In the genomic region with DNA sequence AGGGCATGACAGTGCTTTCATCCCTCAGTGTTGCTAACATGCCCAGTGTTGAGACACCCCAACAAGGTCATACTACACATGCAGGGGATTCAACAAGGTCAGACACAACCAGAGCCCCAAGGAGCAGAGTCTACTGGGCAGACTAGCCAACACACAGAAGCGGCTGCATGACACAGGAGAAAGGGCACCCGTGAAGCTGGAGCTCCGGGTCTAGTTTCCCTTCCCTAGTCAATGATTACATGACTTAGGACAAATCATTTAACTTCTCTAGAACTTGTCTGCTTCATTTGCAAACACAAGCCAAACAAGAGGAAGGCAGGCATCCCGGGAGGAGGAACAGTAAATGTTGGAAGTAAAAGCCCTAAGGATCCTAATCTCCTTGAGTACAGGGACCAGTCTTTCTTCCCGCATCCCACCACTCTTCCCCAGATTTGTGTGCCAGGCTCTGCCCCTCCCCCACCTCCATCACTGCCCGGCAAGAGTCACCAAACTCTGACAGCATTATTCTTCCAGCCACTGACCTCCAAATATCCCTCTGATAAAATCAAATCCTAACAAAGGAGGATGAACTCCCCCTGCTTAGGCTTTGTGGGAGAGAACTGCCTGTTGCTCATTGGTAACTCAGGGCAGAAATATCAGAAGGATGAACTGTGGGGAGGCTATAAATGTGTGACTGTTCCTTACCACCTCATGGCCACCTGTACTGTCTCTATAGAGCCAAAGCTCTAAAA, we compare ENCODE assay signal across 15 cellular contexts.
DNase-seq lines count a peak whose midpoint lies in the region; ATAC-seq and TF ChIP-seq lines count a peak whose summit lies in the region.
"Had no signal": no experiment of that assay in that cellular context is flagged by ENCODE, and none has a peak within 500 bp of the region (broad histone marks: within the 10 kb centered on the region; RNA-seq: fewer than 3 reads in every experiment).

No MANE protein-coding gene starts in this region.

- H3K27me3 ChIP-seq in AG04450 (ENCODE audit: control insufficient read depth, insufficient read depth, low read length) (no peaks in the 10 kb centered on the region), RWPE2 (ENCODE audit: insufficient read depth, poor library complexity, severe bottlenecking) (no peaks in the 10 kb centered on the region), hepatocyte (no peaks in the 10 kb centered on the region), psoas muscle (ENCODE audit: insufficient read depth in 3 of 3, low read length in 2 of 3) (peaks cover 0 to 4% (median 0%) of the 10 kb centered on the region in 3 donors), suprapubic skin (no peaks in the 10 kb centered on the region)
- H3K27me3 ChIP-seq: neural progenitor cell had no signal

- DNase-seq in AG04450 (ENCODE audit: low read depth, low spot score) (no peak), RWPE2 (ENCODE audit: low spot score) (no peak), hepatocyte (ENCODE audit: low spot score) (peak; percentile 46), psoas muscle (no peak), suprapubic skin (ENCODE audit: low spot score in 2 of 2) (no peak)
- DNase-seq in activated effector memory CD4-positive, alpha-beta T cell treated with anti-CD3 and anti-CD28 coated beads, Interleukin-2, amount 50 U/mL, for 16 hours, result no peak
- DNase-seq: activated CD4-positive, alpha-beta T cell treated with anti-CD3 and anti-CD28 coated beads for 48 hours; activated naive CD8-positive, alpha-beta T cell treated with anti-CD3 and anti-CD28 coated beads, Interleukin-2, amount 10 ng/mL, durations not matched to agents 7 days and 5 days; SHP77 treated with DMSO at 0.1 percent for 48 hours; stimulated activated naive B cell treated with anti-CD40 and anti-IgM and Interleukin-4, amounts not matched to agents 10 μg/mL and 1 μg/mL and 100 μg/mL, for 72 hours; T1000 had no signal

- H3K9me2 ChIP-seq in hepatocyte (replicated peaks; ENCODE audit: insufficient read depth), result no peaks in the 10 kb centered on the region

- ATAC-seq in RWPE2 (ENCODE audit: low read depth), result no peak
- ATAC-seq in psoas muscle, result peak in 3 of 4 donors; percentile 18 to 27 (median 19)
- ATAC-seq in HG02798 (IDR thresholded peaks at IDR 0.05; ENCODE audit: poor library complexity, unreplicated experiment), result no peak
- no peak for ATAC-seq in esophagus mucosa
- ATAC-seq: stimulated activated naive B cell treated with anti-CD40 and anti-IgM and Interleukin-4, amounts not matched to agents 10 μg/mL and 1 μg/mL and 100 μg/mL, for 72 hours had no signal

- intact Hi-C loops in psoas muscle (cut with DNase I), result no loop called here

- POLR2A ChIA-PET in AG04450 (lab: Yijun Ruan, JAX), result no interaction called here

- TF ChIP-seq EP300 in suprapubic skin (IDR thresholded peaks at IDR 0.05), result no peak

- H3K9me3 ChIP-seq in AG04450 (ENCODE audit: control insufficient read depth, insufficient read depth, low read length), result no peaks in the 10 kb centered on the region
- no peaks in the 10 kb centered on the region for H3K9me3 ChIP-seq in RWPE2 (ENCODE audit: severe bottlenecking)
- no peaks in the 10 kb centered on the region for H3K9me3 ChIP-seq in hepatocyte (ENCODE audit: low read depth)
- no peaks in the 10 kb centered on the region for H3K9me3 ChIP-seq in psoas muscle
- no peaks in the 10 kb centered on the region for H3K9me3 ChIP-seq in suprapubic skin

- H3K27ac ChIP-seq in AG04450 (ENCODE audit: low read depth, low read length) (peak overlapping the region; percentile 31), RWPE2 (ENCODE audit: poor library complexity, severe bottlenecking) (peak overlapping the region; percentile 51), hepatocyte (peak overlapping the region; percentile 30), psoas muscle (no peak overlapping the region), suprapubic skin (no peak overlapping the region)
- H3K27ac ChIP-seq: neural progenitor cell had no signal

- no peaks in the 10 kb centered on the region for H4K20me1 ChIP-seq in hepatocyte (ENCODE audit: insufficient read depth, poor library complexity, severe bottlenecking)

- no peak overlapping the region for H3K4me3 ChIP-seq in AG04450 (ENCODE audit: low read depth, low read length)
- H3K4me3 ChIP-seq in RWPE2 (ENCODE audit: severe bottlenecking), result no peak overlapping the region
- H3K4me3 ChIP-seq in hepatocyte, result no peak overlapping the region
- no peak overlapping the region for H3K4me3 ChIP-seq in psoas muscle
- H3K4me3 ChIP-seq in suprapubic skin, result no peak overlapping the region
- H3K4me3 ChIP-seq: neural progenitor cell, skin epidermis had no signal

- no peaks in the 10 kb centered on the region for H3K79me2 ChIP-seq in hepatocyte

- H2AFZ ChIP-seq in hepatocyte, result no peak overlapping the region
- H2AFZ ChIP-seq: neural progenitor cell had no signal

- H3K4me2 ChIP-seq in hepatocyte, result no peak overlapping the region
- H3K4me2 ChIP-seq: neural progenitor cell had no signal

- CTCF ChIA-PET in AG04450 (lab: Charles Lee), result interaction anchor here (1.0 to 1.1 kb wide), 2 partner anchors 8 to 110 kb away, joined by 3 to 4 read pairs; no protein-coding TSS in a partner anchor

- 51% methylated on average over 6 of the region's 6 CpGs for WGBS in hepatocyte (ENCODE audit: low lambda C conversion rate, missing lambda C conversion rate)
- WGBS in psoas muscle, 3 donors, result 56 to 74% (median 61%) methylated on average over 6 of the region's 6 CpGs
- 70% methylated on average over 6 of the region's 6 CpGs for WGBS in suprapubic skin

- H3K36me3 ChIP-seq in RWPE2 (ENCODE audit: low read depth) (no peaks in the 10 kb centered on the region), hepatocyte (replicated peaks; ENCODE audit: insufficient read depth, low read depth) (no peaks in the 10 kb centered on the region), psoas muscle (ENCODE audit: insufficient read depth in 1 of 2, low read depth in 1 of 2) (no peaks in the 10 kb centered on the region), suprapubic skin (no peaks in the 10 kb centered on the region)
- H3K36me3 ChIP-seq: neural progenitor cell had no signal

- no peak for TF ChIP-seq POLR2A in suprapubic skin (IDR thresholded peaks at IDR 0.05)

- TF ChIP-seq CTCF in AG04450 (IDR thresholded peaks at IDR 0.05; ENCODE audit: low read depth, low read length), result no peak
- no peak for TF ChIP-seq CTCF in RWPE2 (IDR thresholded peaks at IDR 0.05; ENCODE audit: poor library complexity, severe bottlenecking)
- no peak for TF ChIP-seq CTCF in hepatocyte (IDR thresholded peaks at IDR 0.05; ENCODE audit: poor library complexity)
- TF ChIP-seq CTCF in psoas muscle (IDR thresholded peaks at IDR 0.05), result no peak
- no peak for TF ChIP-seq CTCF in suprapubic skin (IDR thresholded peaks at IDR 0.05)

- peaks cover 40% of the 10 kb centered on the region for H3K4me1 ChIP-seq in RWPE2 (ENCODE audit: insufficient read depth, poor library complexity, severe bottlenecking)
- peaks cover 14% of the 10 kb centered on the region for H3K4me1 ChIP-seq in hepatocyte (ENCODE audit: insufficient read depth)
- H3K4me1 ChIP-seq in psoas muscle, result peaks cover 45% of the 10 kb centered on the region
- peaks cover 10% of the 10 kb centered on the region for H3K4me1 ChIP-seq in suprapubic skin

Comparison
In these comparisons a context has a peak if more than half of its experiments do, and no peak if none do; other contexts are left out.
1. H3K27ac ChIP-seq: peak in AG04450 (single experiment), RWPE2 (single experiment) and hepatocyte (single experiment); none in psoas muscle (single experiment) and suprapubic skin (single experiment).
2. ATAC-seq: peak in psoas muscle (3 of 4); none in RWPE2 (single experiment), HG02798 (single experiment) and esophagus mucosa (single experiment).